Comparison of ENCODE assay signal across 8 cellular contexts in the genomic region with DNA sequence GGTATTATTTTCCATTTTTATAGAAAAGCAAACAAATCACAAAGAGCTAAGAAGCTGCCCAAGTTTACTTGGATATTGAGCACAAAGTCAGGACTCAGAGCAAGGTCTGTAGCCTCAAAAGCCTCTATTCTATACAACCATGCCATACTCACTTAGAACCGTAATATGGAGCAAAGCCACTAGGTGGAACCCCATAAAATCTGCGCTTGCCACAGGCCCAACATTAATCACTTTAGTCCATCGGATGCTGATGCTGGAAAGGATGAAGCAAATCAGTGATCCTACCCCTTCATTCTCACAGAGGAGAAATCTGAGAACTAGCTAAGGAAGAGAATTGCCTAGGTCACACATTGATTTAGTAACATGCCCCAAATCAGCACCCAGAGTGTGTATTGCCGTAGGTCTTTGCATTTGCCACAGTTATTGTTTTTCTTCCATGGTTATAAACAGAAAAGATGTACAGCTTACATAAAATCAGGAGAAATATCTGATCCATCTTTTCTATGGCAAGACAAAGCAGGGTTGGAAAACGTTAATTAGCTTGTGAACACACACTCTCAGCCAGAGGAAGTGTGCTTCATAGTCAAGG. TPM values are rescaled to one million over a fixed set of nuclear protein-coding genes. Genes with fewer than 3 reads are reported as not detected.
A peak's percentile ranks its signal among the peaks of the same experiment; 100 is the strongest.
DNase-seq lines count a peak whose midpoint lies in the region; ATAC-seq and TF ChIP-seq lines count a peak whose summit lies in the region.

No MANE protein-coding gene starts in this region.

- TF ChIP-seq CTCF in epithelial cell of proximal tubule (conservative IDR thresholded peaks at IDR 0.05; ENCODE audit: low read depth, low read length) (peak; percentile 66), osteocyte (IDR thresholded peaks at IDR 0.05) (peak; percentile 60)

- H3K27me3 Mint-ChIP-seq in osteocyte (ENCODE audit: unreplicated experiment): peaks cover 7% of the 10 kb centered on the region

- H3K36me3 Mint-ChIP-seq in osteocyte (ENCODE audit: unreplicated experiment): no peaks in the 10 kb centered on the region

- DNase-seq in NCI-H526 (lab: John Stamatoyannopoulos, UW): peak; percentile 8 to 61
- DNase-seq in NCI-H526 treated with DMSO at 0.1 percent for 48 hours (lab: John Stamatoyannopoulos, UW): no peak
- no peak for DNase-seq in epithelial cell of proximal tubule (ENCODE audit: low read depth)
- DNase-seq in osteocyte (ENCODE audit: extremely low spot score, unreplicated experiment): no peak
- no peak for DNase-seq in NK-92 (lab: John Stamatoyannopoulos, UW; ENCODE audit: unreplicated experiment)

- H3K4me1 Mint-ChIP-seq in osteocyte (ENCODE audit: unreplicated experiment): no peaks in the 10 kb centered on the region

- H3K9me3 Mint-ChIP-seq in osteocyte (ENCODE audit: unreplicated experiment): peaks cover 28% of the 10 kb centered on the region

- H3K27ac Mint-ChIP-seq in osteocyte (ENCODE audit: unreplicated experiment): no peak overlapping the region

- H3K4me3 ChIP-seq in epithelial cell of proximal tubule (ENCODE audit: low read depth, low read length): no peak overlapping the region

- no peak overlapping the region for H3K4me3 Mint-ChIP-seq in osteocyte (ENCODE audit: unreplicated experiment)

- ATAC-seq in GM19438 (IDR thresholded peaks at IDR 0.05; ENCODE audit: low read depth, unreplicated experiment) (peak; percentile 87), HG03442 (IDR thresholded peaks at IDR 0.05; ENCODE audit: unreplicated experiment) (peak; percentile 97), SK-N-SH treated with all-trans-retinoic acid at 6 μM for 48 hours (peak; percentile 98)

TF ChIP-seq in SK-N-SH treated with all-trans-retinoic acid at 6 μM for 48 hours, 23 proteins besides CTCF, POLR2A, EP300 and RAD21:
- TF ChIP-seq ZFP30 (CRISPR knock-in tag; IDR thresholded peaks at IDR 0.05): no peak

RNA-seq across cellular contexts. Expression of a gene that starts 56.7 kb away (rescaled TPM):
- total RNA-seq in epithelial cell of proximal tubule (9.6 and 10.5 TPM in 2 replicates), osteocyte (not detected in 2 replicates)

Comparison
In these comparisons a context has a peak if more than half of its experiments do, and no peak if none do; other contexts are left out.
1. DNase-seq: peak in NCI-H526 (2 of 2); none in NCI-H526 treated with DMSO at 0.1 percent for 48 hours (single experiment), epithelial cell of proximal tubule (single experiment), osteocyte (single experiment) and NK-92 (single experiment).
2. RNA of a gene that starts 56.7 kb away (total RNA-seq): 9.6 to 10.5 TPM in epithelial cell of proximal tubule; not detected in osteocyte; every median in the first group is over 10 times any median in the second.
3. Peak in every context shown above with its lines, with median percentiles within 50 percentile points of each other: ATAC-seq.